8 cellular contexts compared by ENCODE assay signal in genomic region chr2:191012845-191013616, GRCh38. TPM values are rescaled to one million over a fixed set of nuclear protein-coding genes. Genes with fewer than 3 reads are reported as not detected.
DNase-seq lines count a peak whose midpoint lies in the region; ATAC-seq and TF ChIP-seq lines count a peak whose summit lies in the region.

No MANE protein-coding gene starts in this region.

- TF ChIP-seq CTCF in foreskin fibroblast (IDR thresholded peaks at IDR 0.05; ENCODE audit: low read depth, low read length) (no peak), osteocyte (IDR thresholded peaks at IDR 0.05) (no peak)

- H3K4me1 Mint-ChIP-seq in osteocyte (ENCODE audit: unreplicated experiment), result peaks cover 8% of the 10 kb centered on the region

- H3K4me3 Mint-ChIP-seq in osteocyte (ENCODE audit: unreplicated experiment), result no peak overlapping the region

- H3K9me3 Mint-ChIP-seq in osteocyte (ENCODE audit: unreplicated experiment), result no peaks in the 10 kb centered on the region

- H3K27ac Mint-ChIP-seq in osteocyte (ENCODE audit: unreplicated experiment), result no peak overlapping the region

- ATAC-seq in GM19035 (IDR thresholded peaks at IDR 0.05; ENCODE audit: unreplicated experiment) (peak; percentile 16), GM18519 (IDR thresholded peaks at IDR 0.05; ENCODE audit: low FRiP score, unreplicated experiment) (no peak)

- no peaks in the 10 kb centered on the region for H3K27me3 Mint-ChIP-seq in osteocyte (ENCODE audit: unreplicated experiment)

- DNase-seq in OCI-M1 (lab: John Stamatoyannopoulos, UW), result peak; percentile 27
- peak in 1 of 2 donors; percentile 55 for DNase-seq in foreskin fibroblast
- DNase-seq in skeletal muscle cell (ENCODE audit: low read depth), result no peak
- no peak for DNase-seq in iPS-NIHi11 (ENCODE audit: low spot score)
- no peak for DNase-seq in activated gamma-delta T cell (lab: John Stamatoyannopoulos, UW)
- DNase-seq in osteocyte (ENCODE audit: extremely low spot score, unreplicated experiment), result no peak

- H3K4me3 ChIP-seq in foreskin fibroblast (ENCODE audit: low read depth in 1 of 2, low read length in 2 of 2) (peak overlapping the region; percentile 78 to 95), skeletal muscle cell (ENCODE audit: low read depth, low read length) (peak overlapping the region; percentile 84)

- peaks cover 20% of the 10 kb centered on the region for H3K36me3 Mint-ChIP-seq in osteocyte (ENCODE audit: unreplicated experiment)

RNA-seq across cellular contexts. Expression of gene STAT1, which starts 0.9 kb away (rescaled TPM):
- total RNA-seq in osteocyte, result 74.0 and 76.5 TPM in 2 replicates
